11 cellular contexts compared by ENCODE assay signal in the genomic region with DNA sequence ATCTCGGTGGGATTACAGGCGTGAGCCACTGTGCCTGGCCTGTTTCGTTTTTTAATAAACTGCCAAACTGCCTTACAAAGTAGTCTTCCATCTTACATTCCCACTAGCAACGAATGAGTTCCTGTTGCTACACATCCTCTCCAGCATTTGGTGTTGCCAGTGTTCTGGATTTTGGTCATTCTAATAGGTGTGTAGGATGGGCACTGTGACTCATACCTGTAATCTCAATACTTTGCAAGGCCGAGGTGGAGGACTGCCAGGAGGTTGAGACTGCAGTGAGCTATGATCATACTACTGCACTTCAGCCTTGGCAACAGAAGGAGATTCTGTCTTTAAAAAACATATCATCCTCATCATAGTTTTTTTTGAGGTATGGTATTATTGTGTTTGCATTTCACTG. TPM values are rescaled to one million over a fixed set of nuclear protein-coding genes. Genes with fewer than 3 reads are reported as not detected.
DNase-seq lines count a peak whose midpoint lies in the region; ATAC-seq and TF ChIP-seq lines count a peak whose summit lies in the region.
"Had no signal": no experiment of that assay in that cellular context is flagged by ENCODE, and none has a peak within 500 bp of the region (broad histone marks: within the 10 kb centered on the region; RNA-seq: fewer than 3 reads in every experiment).

No MANE protein-coding gene starts in this region.

- no peaks in the 10 kb centered on the region for H3K4me1 ChIP-seq in CD8-positive, alpha-beta T cell (ENCODE audit: insufficient read depth, low read length)
- H3K4me1 ChIP-seq in ascending aorta: no peaks in the 10 kb centered on the region

- no peaks in the 10 kb centered on the region for H3K4me1 Mint-ChIP-seq in CD8-positive, alpha-beta T cell (ENCODE audit: low read depth)

- intact Hi-C loops in CD8-positive, alpha-beta T cell (cut with DNase I, micrococcal nuclease): loop anchor here in 1 of 2 experiments (5.0 kb wide), 1 partner anchor 82 kb away; no protein-coding TSS in a partner anchor
- intact Hi-C loops in ascending aorta (cut with DNase I): no loop called here

- no peaks in the 10 kb centered on the region for H3K27me3 Mint-ChIP-seq in CD8-positive, alpha-beta T cell (ENCODE audit: low read depth)
- H3K27me3 Mint-ChIP-seq: natural killer cell treated with Interleukin-12 subunit alpha and Interleukin-12 subunit beta and Interleukin-15 and Interleukin-18, amount 100 ng/mL, for 72 hours had no signal

- peak; percentile 77 for ATAC-seq in GM19463 (IDR thresholded peaks at IDR 0.05; ENCODE audit: unreplicated experiment)
- no peak for ATAC-seq in CD8-positive, alpha-beta T cell

- POLR2A ChIA-PET in CD8-positive, alpha-beta T cell (lab: Charles Lee): no interaction called here

- H3K27ac Mint-ChIP-seq in CD8-positive, alpha-beta T cell: no peak overlapping the region
- H3K27ac Mint-ChIP-seq: natural killer cell treated with Interleukin-12 subunit alpha and Interleukin-12 subunit beta and Interleukin-15 and Interleukin-18, amount 100 ng/mL, for 72 hours had no signal

- no peak overlapping the region for H3K4me3 Mint-ChIP-seq in CD8-positive, alpha-beta T cell
- H3K4me3 Mint-ChIP-seq: natural killer cell treated with Interleukin-12 subunit alpha and Interleukin-12 subunit beta and Interleukin-15 and Interleukin-18, amount 100 ng/mL, for 72 hours had no signal

- DNase-seq in DMS53 treated with DMSO at 0.1 percent for 48 hours (lab: John Stamatoyannopoulos, UW; ENCODE audit: unreplicated experiment): peak; percentile 38
- DNase-seq in NCI-H2196 (lab: John Stamatoyannopoulos, UW; ENCODE audit: unreplicated experiment): peak; percentile 52
- DNase-seq in iris pigment epithelial cell (ENCODE audit: low read depth): peak; percentile 58
- no peak for DNase-seq in CD8-positive, alpha-beta T cell
- DNase-seq in NCI-H1105 treated with DMSO at 0.1 percent for 48 hours (lab: John Stamatoyannopoulos, UW): no peak
- DNase-seq in ascending aorta (ENCODE audit: low spot score in 2 of 2): no peak
- no peak for DNase-seq in T1000 (lab: John Stamatoyannopoulos, UW)
- DNase-seq: activated CD4-positive, CD25-positive, alpha-beta regulatory T cell treated with anti-CD3 and anti-CD28 coated beads, Interleukin-2, amount 50 U/mL, for 72 hours; COR-L47 had no signal

- H3K9me3 Mint-ChIP-seq in CD8-positive, alpha-beta T cell: no peaks in the 10 kb centered on the region
- H3K9me3 Mint-ChIP-seq: natural killer cell treated with Interleukin-12 subunit alpha and Interleukin-12 subunit beta and Interleukin-15 and Interleukin-18, amount 100 ng/mL, for 72 hours had no signal

- CTCF ChIA-PET in CD8-positive, alpha-beta T cell (lab: Charles Lee): interaction anchor here (2.1 to 2.6 kb wide), 2 partner anchors 17 to 23 kb away, joined by 9 to 11 read pairs; no protein-coding TSS in a partner anchor

- H3K9me3 ChIP-seq in CD8-positive, alpha-beta T cell (ENCODE audit: low read length): no peaks in the 10 kb centered on the region
- H3K9me3 ChIP-seq in ascending aorta: no peaks in the 10 kb centered on the region

- no peak for TF ChIP-seq CTCF in CD8-positive, alpha-beta T cell (IDR thresholded peaks at IDR 0.05)
- no peak for TF ChIP-seq CTCF in ascending aorta (IDR thresholded peaks at IDR 0.05)

- no peak overlapping the region for H3K27ac ChIP-seq in CD8-positive, alpha-beta T cell (ENCODE audit: low read depth, low read length)
- no peak overlapping the region for H3K27ac ChIP-seq in ascending aorta

- peaks cover 3% of the 10 kb centered on the region for H3K36me3 Mint-ChIP-seq in CD8-positive, alpha-beta T cell
- H3K36me3 Mint-ChIP-seq: natural killer cell treated with Interleukin-12 subunit alpha and Interleukin-12 subunit beta and Interleukin-15 and Interleukin-18, amount 100 ng/mL, for 72 hours had no signal

- no peak overlapping the region for H3K4me3 ChIP-seq in CD8-positive, alpha-beta T cell (ENCODE audit: low read depth, low read length)
- no peak overlapping the region for H3K4me3 ChIP-seq in ascending aorta

- no peaks in the 10 kb centered on the region for H3K36me3 ChIP-seq in CD8-positive, alpha-beta T cell (ENCODE audit: insufficient read depth, low read length)
- no peaks in the 10 kb centered on the region for H3K36me3 ChIP-seq in ascending aorta

- H3K27me3 ChIP-seq in CD8-positive, alpha-beta T cell (ENCODE audit: insufficient read depth, low read length): no peaks in the 10 kb centered on the region
- H3K27me3 ChIP-seq in ascending aorta: no peaks in the 10 kb centered on the region

RNA-seq across cellular contexts. Expression of a gene that starts 21.4 kb away (rescaled TPM):
- 10 to 100 TPM in 1 of 2 experiments, 1 to 10 TPM in 1; 7.4 to 10.0 TPM for total RNA-seq in CD8-positive, alpha-beta T cell
- total RNA-seq in ascending aorta: 12.8 TPM

Comparison
In these comparisons a context has a peak if more than half of its experiments do, and no peak if none do; other contexts are left out.
1. DNase-seq: peak in DMS53 treated with DMSO at 0.1 percent for 48 hours (single experiment), NCI-H2196 (single experiment) and iris pigment epithelial cell (single experiment); none in CD8-positive, alpha-beta T cell (0 of 7), NCI-H1105 treated with DMSO at 0.1 percent for 48 hours (single experiment), ascending aorta (0 of 2) and T1000 (single experiment).